ENCODE assay signal across 8 cellular contexts in genomic region chr20:17965042-17965697, GRCh38. TPM values are rescaled to one million over a fixed set of nuclear protein-coding genes. Genes with fewer than 3 reads are reported as not detected.
DNase-seq lines count a peak whose midpoint lies in the region; ATAC-seq and TF ChIP-seq lines count a peak whose summit lies in the region.

No MANE protein-coding gene starts in this region.

- CTCF ChIA-PET in PC-3 (lab: Charles Lee): no interaction called here

- H3K27ac ChIP-seq in PC-3 (ENCODE audit: low read length) (no peak overlapping the region), epithelial cell of prostate (peak overlapping the region; percentile 95), rectal smooth muscle tissue (ENCODE audit: low read depth, low read length) (peak overlapping the region; percentile 58)

- H3K4me2 ChIP-seq in PC-3 (ENCODE audit: low read length): peak overlapping the region; percentile 89

- POLR2A ChIA-PET in PC-3 (lab: Charles Lee; ENCODE audit: unreplicated experiment): interaction anchor here (0.6 kb wide), 1 partner anchor 394 kb away, joined by 3 read pairs; no protein-coding TSS in a partner anchor

- no peak for DNase-seq in PC-3
- no peak for DNase-seq in epithelial cell of prostate (ENCODE audit: low read depth, low spot score)
- DNase-seq in amniotic stem cell (lab: John Stamatoyannopoulos, UW): no peak
- DNase-seq in activated effector memory CD4-positive, alpha-beta T cell treated with Interleukin-2 at 50 U/mL for 16 hours: no peak

- H3K4me3 ChIP-seq in GM12875 (ENCODE audit: low read depth, low read length): peak overlapping the region; percentile 78
- H3K4me3 ChIP-seq in PC-3 (ENCODE audit: low read length): peak overlapping the region; percentile 74
- peak overlapping the region; percentile 99 for H3K4me3 ChIP-seq in rectal smooth muscle tissue (ENCODE audit: low read length)

- H3K9ac ChIP-seq in PC-3 (ENCODE audit: low read length) (no peak overlapping the region), rectal smooth muscle tissue (ENCODE audit: low read length) (no peak overlapping the region)

- BruUV-seq in PC-3 (replicated peaks; lab: Mats Ljungman, UMichigan): no TSS peak

- H4K20me1 ChIP-seq in PC-3 (ENCODE audit: low read length): peaks cover 69% of the 10 kb centered on the region

- H3K36me3 ChIP-seq in PC-3 (ENCODE audit: low read depth, low read length): peaks cover 55% of the 10 kb centered on the region
- H3K36me3 ChIP-seq in rectal smooth muscle tissue (ENCODE audit: control insufficient read depth, insufficient read depth, low read length): no peaks in the 10 kb centered on the region

- no peaks in the 10 kb centered on the region for H3K9me3 ChIP-seq in PC-3 (ENCODE audit: low read length)

- no peak for TF ChIP-seq CTCF in GM12875 (IDR thresholded peaks at IDR 0.05; ENCODE audit: borderline replicate concordance, insufficient read depth, low read depth, low read length)
- no peak for TF ChIP-seq CTCF in PC-3 (conservative IDR thresholded peaks at IDR 0.05; ENCODE audit: low read depth, low read length)

- H2AFZ ChIP-seq in PC-3 (ENCODE audit: low read length): no peak overlapping the region

- no peak for ATAC-seq in PC-3
- no peak for ATAC-seq in GM19351 (IDR thresholded peaks at IDR 0.05; ENCODE audit: unreplicated experiment)
- ATAC-seq in HG02623 (IDR thresholded peaks at IDR 0.05; ENCODE audit: unreplicated experiment): no peak

- H3K27me3 ChIP-seq in PC-3 (ENCODE audit: low read length) (no peaks in the 10 kb centered on the region), rectal smooth muscle tissue (ENCODE audit: control insufficient read depth, insufficient read depth, low read length) (no peaks in the 10 kb centered on the region)

- peaks cover 98% of the 10 kb centered on the region for H3K79me2 ChIP-seq in PC-3 (ENCODE audit: low read length)

- no peaks in the 10 kb centered on the region for H3F3A ChIP-seq in PC-3 (ENCODE audit: low read length, unreplicated experiment)

- intact Hi-C loops in PC-3 (cut with micrococcal nuclease): loop anchor here (10.0 kb wide), 1 partner anchor 320 kb away; the partner anchor contains the start of gene ZNF133

- no peaks in the 10 kb centered on the region for H3K9me2 ChIP-seq in PC-3 (replicated peaks; ENCODE audit: low read length)

- peaks cover 42% of the 10 kb centered on the region for H3K4me1 ChIP-seq in PC-3 (ENCODE audit: insufficient read depth, low read length)
- H3K4me1 ChIP-seq in rectal smooth muscle tissue (ENCODE audit: control insufficient read depth, insufficient read depth, low read length): peaks cover 18% of the 10 kb centered on the region

RNA-seq across cellular contexts. Expression of gene SNX5, which starts 3.4 kb away (rescaled TPM):
- 159 and 189 TPM in 2 replicates for total RNA-seq in PC-3 (2014; rRNA removed)

RNA-seq across cellular contexts. Expression of gene MGME1, which starts 3.6 kb away (rescaled TPM):
- total RNA-seq in PC-3 (2014; rRNA removed): 15.1 and 18.8 TPM in 2 replicates
